Comparison of ENCODE assay signal across 8 cellular contexts in the genomic region with DNA sequence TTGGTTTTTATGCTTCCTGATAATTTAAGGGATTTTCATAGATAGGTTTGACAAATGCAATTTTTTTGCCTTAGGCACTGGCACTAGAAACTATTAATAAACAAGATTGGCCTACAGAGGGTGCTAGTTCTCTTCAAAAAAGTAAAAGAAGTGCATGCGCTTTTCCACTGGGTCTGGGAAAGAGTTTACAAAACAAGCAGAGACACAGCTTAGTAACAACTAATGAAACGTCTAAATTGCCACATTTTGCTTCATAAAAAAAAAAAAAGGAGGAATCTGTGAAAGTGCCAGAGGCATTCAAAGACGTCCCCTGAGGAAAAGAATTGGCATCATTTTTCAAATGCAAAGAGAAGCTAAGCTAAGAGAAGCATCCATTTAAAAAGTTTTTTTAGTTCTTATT.
DNase-seq lines count a peak whose midpoint lies in the region; FAIRE-seq and TF ChIP-seq lines count a peak whose summit lies in the region.

No MANE protein-coding gene starts in this region.

- POLR2A ChIA-PET in AG04449 (lab: Yijun Ruan, JAX), result interaction anchor here (0.7 to 0.9 kb wide), 3 partner anchors 12 to 59 kb away, joined by 3 read pairs; no protein-coding TSS in a partner anchor

- no peak overlapping the region for H3K27ac Mint-ChIP-seq in activated naive CD4-positive, alpha-beta T cell treated with anti-CD3 and anti-CD28 coated beads, Interleukin-2, amount 10 ng/mL, durations not matched to agents 7 days and 5 days

- CTCF ChIA-PET in AG04449 (lab: Yijun Ruan, JAX), result interaction anchor here (0.6 to 7.8 kb wide), 58 partner anchors 8 to 1115 kb away, joined by 3 to 112 read pairs (median 5); partner anchors contain the start of gene MRPL42
- CTCF ChIA-PET in activated naive CD4-positive, alpha-beta T cell treated with anti-CD3 and anti-CD28 coated beads, Interleukin-2, amount 10 ng/mL, durations not matched to agents 7 days and 5 days (lab: Charles Lee), result interaction anchor here (0.6 to 4.0 kb wide), 35 partner anchors 10 to 1118 kb away, joined by 3 to 43 read pairs (median 5); partner anchors contain the start of gene EEA1

- H3K4me3 ChIP-seq in AG04449 (ENCODE audit: low read depth, low read length) (no peak overlapping the region), GM08714 (ENCODE audit: low read length) (peak overlapping the region; percentile 54; the same call in 1 of the 2 replicates)

- no peak for TF ChIP-seq CTCF in AG04449 (IDR thresholded peaks at IDR 0.05; ENCODE audit: insufficient read depth, low read length, missing control alignments)

- no peak overlapping the region for H3K4me3 Mint-ChIP-seq in activated naive CD4-positive, alpha-beta T cell treated with anti-CD3 and anti-CD28 coated beads, Interleukin-2, amount 10 ng/mL, durations not matched to agents 7 days and 5 days

- no peaks in the 10 kb centered on the region for H3K9me3 Mint-ChIP-seq in activated naive CD4-positive, alpha-beta T cell treated with anti-CD3 and anti-CD28 coated beads, Interleukin-2, amount 10 ng/mL, durations not matched to agents 7 days and 5 days

- no peaks in the 10 kb centered on the region for H3K36me3 Mint-ChIP-seq in activated naive CD4-positive, alpha-beta T cell treated with anti-CD3 and anti-CD28 coated beads, Interleukin-2, amount 10 ng/mL, durations not matched to agents 7 days and 5 days

- DNase-seq in AG04449 (ENCODE audit: low read depth, low spot score) (peak; percentile 29), HTR-8/SVneo (ENCODE audit: insufficient read length, low spot score) (peak; percentile 37), NCI-H82 treated with DMSO at 0.1 percent for 48 hours (lab: John Stamatoyannopoulos, UW; ENCODE audit: unreplicated experiment) (peak; percentile 59), brain pericyte (ENCODE audit: low read depth, low spot score) (peak; percentile 41), inferior parietal cortex (ENCODE audit: extremely low spot score) (peak; percentile 91), smooth muscle cell of the brain vasculature (ENCODE audit: low read depth, low spot score) (peak; percentile 69)
- no peak for DNase-seq in activated naive CD4-positive, alpha-beta T cell treated with anti-CD3 and anti-CD28 coated beads, Interleukin-2, amount 10 ng/mL, durations not matched to agents 7 days and 5 days

- no peak for FAIRE-seq in HTR-8/SVneo (lab: Jason Lieb, UNC)

- H3K4me1 Mint-ChIP-seq in activated naive CD4-positive, alpha-beta T cell treated with anti-CD3 and anti-CD28 coated beads, Interleukin-2, amount 10 ng/mL, durations not matched to agents 7 days and 5 days, result peaks cover 14% of the 10 kb centered on the region

- H3K27me3 Mint-ChIP-seq in activated naive CD4-positive, alpha-beta T cell treated with anti-CD3 and anti-CD28 coated beads, Interleukin-2, amount 10 ng/mL, durations not matched to agents 7 days and 5 days, result peaks cover 9% of the 10 kb centered on the region
